In the genomic region with DNA sequence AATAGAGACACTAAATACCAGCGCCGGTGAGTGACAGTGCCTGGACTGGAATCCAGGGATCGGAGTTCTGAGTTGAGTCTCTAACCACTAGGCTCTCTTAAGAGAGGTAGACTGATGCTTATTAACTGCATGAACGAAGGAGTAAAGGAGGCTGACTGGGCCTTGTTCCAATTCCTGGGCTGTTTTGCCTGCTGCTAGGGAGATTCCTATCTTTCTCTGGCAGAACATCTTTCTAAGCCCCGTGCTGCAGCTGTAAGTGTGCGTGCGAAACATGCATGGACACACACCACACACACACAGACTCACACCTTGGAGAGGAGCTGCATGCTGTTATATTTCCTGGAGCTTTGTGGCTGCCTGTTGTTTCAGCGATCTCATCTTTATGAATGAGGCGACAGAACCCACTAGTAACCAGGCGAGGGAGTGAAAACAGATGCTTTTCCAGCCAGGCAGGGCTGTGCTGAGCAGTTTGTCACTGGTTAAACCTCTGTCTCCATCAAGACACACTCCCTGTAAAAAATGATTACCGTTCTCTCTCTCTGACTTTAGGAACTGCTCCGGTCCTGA, we compare ENCODE assay signal across 8 cellular contexts.
A peak's percentile ranks its signal among the peaks of the same experiment; 100 is the strongest.
DNase-seq lines count a peak whose midpoint lies in the region; ATAC-seq and TF ChIP-seq lines count a peak whose summit lies in the region.
"Had no signal": no experiment of that assay in that cellular context is flagged by ENCODE, and none has a peak within 500 bp of the region (broad histone marks: within the 10 kb centered on the region; RNA-seq: fewer than 3 reads in every experiment).

No MANE protein-coding gene starts in this region.

- POLR2A ChIA-PET in HEK293 (lab: Yijun Ruan, JAX): no interaction called here

- CTCF ChIA-PET in HEK293 (lab: Yijun Ruan, JAX): interaction anchor here (0.6 to 0.8 kb wide), 2 partner anchors 119 to 612 kb away, joined by 3 to 4 read pairs; no protein-coding TSS in a partner anchor

- intact Hi-C loops in lower lobe of right lung (cut with DNase I): no loop called here

- H3K4me3 ChIP-seq in HEK293 (ENCODE audit: low read depth, low read length) (no peak overlapping the region), lower lobe of right lung (no peak overlapping the region), tibial nerve (no peak overlapping the region)
- H3K4me3 ChIP-seq: adrenal gland had no signal

- WGBS in tibial nerve, 2 donors: 65 to 66% methylated on average over 12 of the region's 12 CpGs

- ATAC-seq in GM18499 (IDR thresholded peaks at IDR 0.05; ENCODE audit: insufficient read depth, unreplicated experiment): peak; percentile 20
- peak; percentile 47 for ATAC-seq in activated naive CD8-positive, alpha-beta T cell treated with anti-CD3 and anti-CD28 coated beads, Interleukin-2, amount 50 U/mL, for 24 hours
- peak; percentile 14 to 42 for ATAC-seq in lower lobe of right lung

- no peak for TF ChIP-seq POLR2A in tibial nerve (IDR thresholded peaks at IDR 0.05)

- no peak for TF ChIP-seq CTCF in HEK293 (tag by site-specific recombination; IDR thresholded peaks at IDR 0.05)
- no peak for TF ChIP-seq CTCF in lower lobe of right lung (IDR thresholded peaks at IDR 0.05)
- no peak for TF ChIP-seq CTCF in tibial nerve (IDR thresholded peaks at IDR 0.05)

- H3K36me3 Mint-ChIP-seq in activated naive CD8-positive, alpha-beta T cell treated with anti-CD3 and anti-CD28 coated beads, Interleukin-2, amount 50 U/mL, for 24 hours (ENCODE audit: low read depth): no peaks in the 10 kb centered on the region

- H3K9me3 Mint-ChIP-seq in activated naive CD8-positive, alpha-beta T cell treated with anti-CD3 and anti-CD28 coated beads, Interleukin-2, amount 50 U/mL, for 24 hours: no peaks in the 10 kb centered on the region

- H3K4me1 ChIP-seq in HEK293 (ENCODE audit: control insufficient read depth, insufficient read depth, low read length): no peaks in the 10 kb centered on the region; the same call in 1 of the 2 replicates
- peaks cover 29% of the 10 kb centered on the region for H3K4me1 ChIP-seq in lower lobe of right lung
- peaks cover 0 to 26% (median 17%) of the 10 kb centered on the region in 4 donors for H3K4me1 ChIP-seq in tibial nerve

- H3K27me3 ChIP-seq in lower lobe of right lung (ENCODE audit: low read depth) (no peaks in the 10 kb centered on the region), tibial nerve (no peaks in the 10 kb centered on the region)
- H3K27me3 ChIP-seq: adrenal gland had no signal

- H3K4me1 Mint-ChIP-seq in activated naive CD8-positive, alpha-beta T cell treated with anti-CD3 and anti-CD28 coated beads, Interleukin-2, amount 50 U/mL, for 24 hours: peaks cover 74% of the 10 kb centered on the region

- no peak overlapping the region for H3K27ac ChIP-seq in HEK293 (ENCODE audit: extremely low read depth, low read depth, low read length)
- H3K27ac ChIP-seq in lower lobe of right lung: peak overlapping the region; percentile 59
- H3K27ac ChIP-seq in tibial nerve: peak overlapping the region in 3 of 4 donors; percentile 38 to 68 (median 55)

- no peak for TF ChIP-seq EP300 in tibial nerve (IDR thresholded peaks at IDR 0.05)

- H3K4me3 Mint-ChIP-seq in activated naive CD8-positive, alpha-beta T cell treated with anti-CD3 and anti-CD28 coated beads, Interleukin-2, amount 50 U/mL, for 24 hours: peak overlapping the region; percentile 65

- H3K36me3 ChIP-seq in HEK293 (ENCODE audit: control insufficient read depth in 2 of 2, insufficient read depth in 1 of 2, low read length in 2 of 2) (no peaks in the 10 kb centered on the region), lower lobe of right lung (no peaks in the 10 kb centered on the region), tibial nerve (no peaks in the 10 kb centered on the region)
- H3K36me3 ChIP-seq: adrenal gland had no signal

- peak; percentile 90 for DNase-seq in NCI-H2171 treated with DMSO at 0.1 percent for 48 hours (lab: John Stamatoyannopoulos, UW)
- peak; percentile 41 for DNase-seq in activated naive CD8-positive, alpha-beta T cell treated with anti-CD3 and anti-CD28 coated beads, Interleukin-2, amount 50 U/mL, for 24 hours
- DNase-seq in lower lobe of right lung: no peak
- no peak for DNase-seq in tibial nerve (ENCODE audit: low spot score in 2 of 2)
- DNase-seq in cerebellar cortex (ENCODE audit: low spot score): no peak

- H3K9me3 ChIP-seq in HEK293 (ENCODE audit: control insufficient read depth, insufficient read depth, low read depth, low read length) (no peaks in the 10 kb centered on the region), lower lobe of right lung (no peaks in the 10 kb centered on the region), tibial nerve (no peaks in the 10 kb centered on the region)
- H3K9me3 ChIP-seq: adrenal gland had no signal

- peak overlapping the region; percentile 99 for H3K27ac Mint-ChIP-seq in activated naive CD8-positive, alpha-beta T cell treated with anti-CD3 and anti-CD28 coated beads, Interleukin-2, amount 50 U/mL, for 24 hours

- no peaks in the 10 kb centered on the region for H3K27me3 Mint-ChIP-seq in activated naive CD8-positive, alpha-beta T cell treated with anti-CD3 and anti-CD28 coated beads, Interleukin-2, amount 50 U/mL, for 24 hours

TF ChIP-seq in HEK293, 187 proteins besides CTCF, POLR2A, EP300 and RAD21:
- TF ChIP-seq SCRT2 (tag by site-specific recombination; IDR thresholded peaks at IDR 0.05) (peak; percentile 54; the same call in 1 of the 2 replicates), ZEB2 (tag by site-specific recombination; IDR thresholded peaks at IDR 0.05) (no peak), ZIC2 (tag by site-specific recombination; IDR thresholded peaks at IDR 0.05) (peak; percentile 13; the same call in 1 of the 2 replicates), ZBTB17 (tag by site-specific recombination; IDR thresholded peaks at IDR 0.05) (peak; percentile 46; the same call in 1 of the 2 replicates), ZNF600 (tag by site-specific recombination; IDR thresholded peaks at IDR 0.05) (peak; percentile 55), ZNF2 (tag by site-specific recombination; IDR thresholded peaks at IDR 0.05) (no peak)
- TF ChIP-seq, protein P1, sequence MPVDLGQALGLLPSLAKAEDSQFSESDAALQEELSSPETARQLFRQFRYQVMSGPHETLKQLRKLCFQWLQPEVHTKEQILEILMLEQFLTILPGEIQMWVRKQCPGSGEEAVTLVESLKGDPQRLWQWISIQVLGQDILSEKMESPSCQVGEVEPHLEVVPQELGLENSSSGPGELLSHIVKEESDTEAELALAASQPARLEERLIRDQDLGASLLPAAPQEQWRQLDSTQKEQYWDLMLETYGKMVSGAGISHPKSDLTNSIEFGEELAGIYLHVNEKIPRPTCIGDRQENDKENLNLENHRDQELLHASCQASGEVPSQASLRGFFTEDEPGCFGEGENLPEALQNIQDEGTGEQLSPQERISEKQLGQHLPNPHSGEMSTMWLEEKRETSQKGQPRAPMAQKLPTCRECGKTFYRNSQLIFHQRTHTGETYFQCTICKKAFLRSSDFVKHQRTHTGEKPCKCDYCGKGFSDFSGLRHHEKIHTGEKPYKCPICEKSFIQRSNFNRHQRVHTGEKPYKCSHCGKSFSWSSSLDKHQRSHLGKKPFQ (tag by site-specific recombination; IDR thresholded peaks at IDR 0.05): peak; percentile 65; the same call in 1 of the 2 replicates
- TF ChIP-seq, protein P2, sequence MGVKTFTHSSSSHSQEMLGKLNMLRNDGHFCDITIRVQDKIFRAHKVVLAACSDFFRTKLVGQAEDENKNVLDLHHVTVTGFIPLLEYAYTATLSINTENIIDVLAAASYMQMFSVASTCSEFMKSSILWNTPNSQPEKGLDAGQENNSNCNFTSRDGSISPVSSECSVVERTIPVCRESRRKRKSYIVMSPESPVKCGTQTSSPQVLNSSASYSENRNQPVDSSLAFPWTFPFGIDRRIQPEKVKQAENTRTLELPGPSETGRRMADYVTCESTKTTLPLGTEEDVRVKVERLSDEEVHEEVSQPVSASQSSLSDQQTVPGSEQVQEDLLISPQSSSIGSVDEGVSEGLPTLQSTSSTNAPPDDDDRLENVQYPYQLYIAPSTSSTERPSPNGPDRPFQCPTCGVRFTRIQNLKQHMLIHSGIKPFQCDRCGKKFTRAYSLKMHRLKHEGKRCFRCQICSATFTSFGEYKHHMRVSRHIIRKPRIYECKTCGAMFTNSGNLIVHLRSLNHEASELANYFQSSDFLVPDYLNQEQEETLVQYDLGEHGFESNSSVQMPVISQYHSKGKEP (tag by site-specific recombination; IDR thresholded peaks at IDR 0.05): 0 out of 2 replicates have a peak, but pooled peaks have one; percentile 47
TF ChIP-seq in HEK293: peak in this region for 6.

Comparison
In these comparisons a context has a peak if more than half of its experiments do, and no peak if none do; other contexts are left out.
1. DNase-seq: peak in NCI-H2171 treated with DMSO at 0.1 percent for 48 hours (single experiment) and activated naive CD8-positive, alpha-beta T cell treated with anti-CD3 and anti-CD28 coated beads, Interleukin-2, amount 50 U/mL, for 24 hours (single experiment); none in lower lobe of right lung (single experiment), tibial nerve (0 of 2) and cerebellar cortex (single experiment).
2. Peak in every context shown above with its lines, with median percentiles within 50 percentile points of each other: ATAC-seq.